In genomic region chr4:186104114-186104894, GRCh38 we compare ENCODE assay signal across 8 cellular contexts. TPM values are rescaled to one million over a fixed set of nuclear protein-coding genes. Genes with fewer than 3 reads are reported as not detected.
DNase-seq lines count a peak whose midpoint lies in the region; ATAC-seq and TF ChIP-seq lines count a peak whose summit lies in the region.

TSS of gene FAM149A (plus strand) at chr4:186104704.

- H3K27me3 ChIP-seq in heart left ventricle, result peaks cover 6 to 33% (median 17%) of the 10 kb centered on the region in 9 donors

- intact Hi-C loops in activated T-helper 2 cell treated with anti-CD3 and anti-CD28 coated beads, Interferon-gamma antibody, Interleukin-2, Interleukin-4, amounts not matched to agents 10 μg/mL and 5 μg/mL and 100 μg/mL, durations not matched to agents 14 hours and 24 hours and 36 hours (cut with micrococcal nuclease), result no loop called here
- intact Hi-C loops in heart left ventricle (cut with DNase I), result no loop called here

- POLR2A ChIA-PET in HEK293T (lab: Yijun Ruan, JAX), result interaction anchor here (1.6 kb wide), 1 partner anchor 25 kb away, joined by 5 read pairs; no protein-coding TSS in a partner anchor

- no peaks in the 10 kb centered on the region for H3K36me3 Mint-ChIP-seq in activated T-helper 2 cell treated with anti-CD3 and anti-CD28 coated beads, Interferon-gamma antibody, Interleukin-2, Interleukin-4, amounts not matched to agents 10 μg/mL and 5 μg/mL and 100 μg/mL, durations not matched to agents 14 hours and 24 hours and 36 hours (ENCODE audit: low read depth)

- no peaks in the 10 kb centered on the region for H3K4me1 Mint-ChIP-seq in activated T-helper 2 cell treated with anti-CD3 and anti-CD28 coated beads, Interferon-gamma antibody, Interleukin-2, Interleukin-4, amounts not matched to agents 10 μg/mL and 5 μg/mL and 100 μg/mL, durations not matched to agents 14 hours and 24 hours and 36 hours (ENCODE audit: low read depth)

- H3K27ac ChIP-seq in heart left ventricle, result peak within 1 kb of the TSS in 2 of 12 donors; percentile 11 to 42
- H3K27ac ChIP-seq in urinary bladder (ENCODE audit: low read depth), result no peak within 1 kb of the TSS

- no peak for TF ChIP-seq POLR2A in heart left ventricle (IDR thresholded peaks at IDR 0.05)

- peak within 1 kb of the TSS; percentile 56 for H3K4me3 Mint-ChIP-seq in activated T-helper 2 cell treated with anti-CD3 and anti-CD28 coated beads, Interferon-gamma antibody, Interleukin-2, Interleukin-4, amounts not matched to agents 10 μg/mL and 5 μg/mL and 100 μg/mL, durations not matched to agents 14 hours and 24 hours and 36 hours (ENCODE audit: low read depth)

- H3K4me1 ChIP-seq in heart left ventricle (peaks cover 0 to 16% (median 9%) of the 10 kb centered on the region in 12 donors), urinary bladder (ENCODE audit: insufficient read depth) (no peaks in the 10 kb centered on the region)

- H3K9me3 Mint-ChIP-seq in activated T-helper 2 cell treated with anti-CD3 and anti-CD28 coated beads, Interferon-gamma antibody, Interleukin-2, Interleukin-4, amounts not matched to agents 10 μg/mL and 5 μg/mL and 100 μg/mL, durations not matched to agents 14 hours and 24 hours and 36 hours, result no peaks in the 10 kb centered on the region

- peak within 1 kb of the TSS; percentile 46 for H3K4me3 ChIP-seq in GM12864 (ENCODE audit: low read depth, low read length)
- peak within 1 kb of the TSS; percentile 33 to 71 (median 52) for H3K4me3 ChIP-seq in heart left ventricle
- H3K4me3 ChIP-seq in urinary bladder (ENCODE audit: low read depth, low read length), result peak within 1 kb of the TSS; percentile 69

- peak in 3 of 4 donors; percentile 49 to 75 (median 70) for ATAC-seq in heart left ventricle

- H3K36me3 ChIP-seq in heart left ventricle (no peaks in the 10 kb centered on the region), urinary bladder (ENCODE audit: insufficient read depth) (no peaks in the 10 kb centered on the region)

- H3K9me3 ChIP-seq in heart left ventricle, result no peaks in the 10 kb centered on the region

- DNase-seq in GM12864 (ENCODE audit: low read depth), result no peak
- DNase-seq in HEK293T (ENCODE audit: extremely low spot score), result peak; percentile 22
- DNase-seq in NCI-H2196 treated with DMSO at 0.1 percent for 48 hours (lab: John Stamatoyannopoulos, UW; ENCODE audit: unreplicated experiment), result peak; percentile 4
- DNase-seq in activated T-helper 2 cell treated with anti-CD3 and anti-CD28 coated beads, Interferon-gamma antibody, Interleukin-2, Interleukin-4, amounts not matched to agents 10 μg/mL and 5 μg/mL and 100 μg/mL, durations not matched to agents 14 hours and 24 hours and 36 hours (ENCODE audit: low spot score), result peak; percentile 14
- peak in 2 of 5 donors; percentile 31 to 38 for DNase-seq in heart left ventricle
- DNase-seq in pons (ENCODE audit: low spot score), result peak; percentile 10
- no peak for DNase-seq in H4 (ENCODE audit: low spot score)

- TF ChIP-seq CTCF in GM12864 (IDR thresholded peaks at IDR 0.05; ENCODE audit: low read depth, low read length, missing control alignments) (no peak), heart left ventricle (IDR thresholded peaks at IDR 0.05) (no peak)

- 18 to 51% (median 22%) methylated on average over 21 to 58 of the region's 58 CpGs for WGBS in heart left ventricle, 4 donors
- 16% methylated on average over 58 of the region's 58 CpGs for WGBS in urinary bladder

- CTCF ChIA-PET in HEK293T (lab: Yijun Ruan, JAX), result interaction anchor here (1.0 kb wide), 1 partner anchor 33 kb away, joined by 4 read pairs; no protein-coding TSS in a partner anchor

- no peak within 1 kb of the TSS for H3K27ac Mint-ChIP-seq in activated T-helper 2 cell treated with anti-CD3 and anti-CD28 coated beads, Interferon-gamma antibody, Interleukin-2, Interleukin-4, amounts not matched to agents 10 μg/mL and 5 μg/mL and 100 μg/mL, durations not matched to agents 14 hours and 24 hours and 36 hours

- H3K27me3 Mint-ChIP-seq in activated T-helper 2 cell treated with anti-CD3 and anti-CD28 coated beads, Interferon-gamma antibody, Interleukin-2, Interleukin-4, amounts not matched to agents 10 μg/mL and 5 μg/mL and 100 μg/mL, durations not matched to agents 14 hours and 24 hours and 36 hours (ENCODE audit: low read depth), result peaks cover 44% of the 10 kb centered on the region

TF ChIP-seq in HEK293T, 16 proteins besides CTCF, POLR2A, EP300 and RAD21:
- no peak for TF ChIP-seq TARDBP (IDR thresholded peaks at IDR 0.05)
- no peak for TF ChIP-seq ARNT (IDR thresholded peaks at IDR 0.05)
- no peak for TF ChIP-seq FOXK2 (IDR thresholded peaks at IDR 0.05)
- TF ChIP-seq FOXM1 (IDR thresholded peaks at IDR 0.05; ENCODE audit: borderline replicate concordance), result no peak
- no peak for TF ChIP-seq PKNOX1 (IDR thresholded peaks at IDR 0.05)
- TF ChIP-seq FOXA1 (IDR thresholded peaks at IDR 0.05), result no peak
- TF ChIP-seq ZNF384 (IDR thresholded peaks at IDR 0.05), result no peak
- no peak for TF ChIP-seq BHLHE40 (IDR thresholded peaks at IDR 0.05; ENCODE audit: borderline replicate concordance)
- TF ChIP-seq SP1 (IDR thresholded peaks at IDR 0.05), result no peak
- TF ChIP-seq LEF1 (IDR thresholded peaks at IDR 0.05; ENCODE audit: borderline replicate concordance), result no peak
- no peak for TF ChIP-seq L3MBTL2 (conservative IDR thresholded peaks at IDR 0.05)
- TF ChIP-seq ELF4 (IDR thresholded peaks at IDR 0.05), result no peak
- no peak for TF ChIP-seq HDGF (IDR thresholded peaks at IDR 0.05; ENCODE audit: borderline replicate concordance)

RNA-seq across cellular contexts. Expression of gene FAM149A, which starts in this region (rescaled TPM):
- total RNA-seq in activated T-helper 2 cell treated with anti-CD3 and anti-CD28 coated beads, Interferon-gamma antibody, Interleukin-2, Interleukin-4, amounts not matched to agents 10 μg/mL and 5 μg/mL and 100 μg/mL, durations not matched to agents 14 hours and 24 hours and 36 hours, result 0.30 and 0.60 TPM in 2 replicates
- 10 to 100 TPM in 2 of 9 donors, 1 to 10 TPM in 7; 6.5 to 13.0 (median 8.6) TPM for total RNA-seq in heart left ventricle
- 1 to 10 TPM; 1.6 to 2.2 TPM for polyA plus RNA-seq in heart left ventricle
- total RNA-seq in urinary bladder, result 17.4 TPM
- polyA plus RNA-seq in urinary bladder, result 16.1 TPM
- 1.4 and 2.2 TPM in 2 replicates for total RNA-seq in H4 (2014; rRNA removed; shearing (Covaris generic))

Comparison
In these comparisons a context has a peak if more than half of its experiments do, and no peak if none do; other contexts are left out.
1. Peak in DNase-seq in activated T-helper 2 cell treated with anti-CD3 and anti-CD28 coated beads, Interferon-gamma antibody, Interleukin-2, Interleukin-4, amounts not matched to agents 10 μg/mL and 5 μg/mL and 100 μg/mL, durations not matched to agents 14 hours and 24 hours and 36 hours; RNA of the gene not detected or under 1 TPM.
2. DNase-seq: peak in HEK293T (single experiment), NCI-H2196 treated with DMSO at 0.1 percent for 48 hours (single experiment) and pons (single experiment); none in GM12864 (single experiment) and H4 (single experiment).
3. Peak in every context shown above with its lines, with median percentiles within 50 percentile points of each other: H3K4me3 ChIP-seq.